ENCODE assay signal across 10 cellular contexts in the genomic region with DNA sequence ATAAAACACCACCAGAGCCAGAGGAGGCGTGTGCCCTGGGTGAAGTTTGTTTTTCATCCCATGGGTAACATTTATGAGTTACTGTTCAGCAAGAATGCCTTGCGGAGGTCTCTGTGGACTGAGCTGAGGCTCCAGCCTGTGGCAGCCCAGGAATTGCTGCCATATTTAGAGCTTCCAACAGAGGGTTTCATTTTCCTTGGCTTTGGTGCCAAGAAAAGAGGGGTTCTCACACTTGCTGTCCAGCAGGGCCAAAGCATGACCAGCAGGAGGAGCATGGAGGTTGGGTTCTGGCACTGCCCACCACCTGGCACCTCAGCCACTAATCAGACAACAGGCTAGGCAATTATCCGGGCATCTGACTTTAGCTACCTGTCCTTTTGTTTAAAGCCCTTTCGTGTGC. TPM values are rescaled to one million over a fixed set of nuclear protein-coding genes. Genes with fewer than 3 reads are reported as not detected.
A peak's percentile ranks its signal among the peaks of the same experiment; 100 is the strongest.
DNase-seq lines count a peak whose midpoint lies in the region; ATAC-seq, FAIRE-seq and TF ChIP-seq lines count a peak whose summit lies in the region.
"Had no signal": no experiment of that assay in that cellular context is flagged by ENCODE, and none has a peak within 500 bp of the region (broad histone marks: within the 10 kb centered on the region; RNA-seq: fewer than 3 reads in every experiment).

No MANE protein-coding gene starts in this region.

- ATAC-seq in right cardiac atrium = no peak
- ATAC-seq in esophagus mucosa = no peak
- ATAC-seq: activated T-cell treated with anti-CD3 and anti-CD28 coated beads, Interleukin-2, amount 50 U/mL, for 4 hours had no signal

- TF ChIP-seq CTCF in astrocyte (IDR thresholded peaks at IDR 0.05; ENCODE audit: insufficient read depth, low read depth, low read length) (no peak), suprapubic skin (IDR thresholded peaks at IDR 0.05) (no peak)

- no peaks in the 10 kb centered on the region for H3K36me3 ChIP-seq in astrocyte (ENCODE audit: insufficient read depth, low read length)
- no peaks in the 10 kb centered on the region for H3K36me3 ChIP-seq in suprapubic skin

- no peak overlapping the region for H3K4me3 Mint-ChIP-seq in astrocyte (ENCODE audit: unreplicated experiment)
- H3K4me3 Mint-ChIP-seq: activated T-cell treated with anti-CD3 and anti-CD28 coated beads, Interleukin-2, amount 50 U/mL, for 4 hours had no signal

- H3K4me3 ChIP-seq in astrocyte (ENCODE audit: insufficient read depth, low read depth, low read length) (no peak overlapping the region), right cardiac atrium (ENCODE audit: low read length) (no peak overlapping the region), suprapubic skin (no peak overlapping the region)
- H3K4me3 ChIP-seq: SK-N-MC had no signal

- H4K20me1 ChIP-seq in astrocyte (ENCODE audit: insufficient read depth, low read length) = no peaks in the 10 kb centered on the region

- peaks cover 67% of the 10 kb centered on the region for H3K4me1 Mint-ChIP-seq in astrocyte (ENCODE audit: low read depth, unreplicated experiment)

- H3K27ac ChIP-seq in astrocyte (ENCODE audit: low read depth, low read length) = peak overlapping the region; percentile 79
- H3K27ac ChIP-seq in right cardiac atrium (ENCODE audit: low read length) = peak overlapping the region; percentile 87
- peak overlapping the region; percentile 70 for H3K27ac ChIP-seq in suprapubic skin

- H2AFZ ChIP-seq in astrocyte (ENCODE audit: low read depth, low read length) = no peak overlapping the region

- DNase-seq in HCEC 1CT (peak; percentile 60), astrocyte (ENCODE audit: low read depth) (no peak), right cardiac atrium (peak in 2 of 3 donors; percentile 31 to 62), suprapubic skin (ENCODE audit: low spot score in 2 of 2) (peak in 1 of 2 donors; percentile 54), mesenteric fat pad (ENCODE audit: low spot score) (no peak), AG20443 (ENCODE audit: low spot score) (no peak), T-helper 2 cell (no peak)
- DNase-seq: activated T-cell treated with anti-CD3 and anti-CD28 coated beads, Interleukin-2, amount 50 U/mL, for 4 hours had no signal

- no peaks in the 10 kb centered on the region for H3K27me3 Mint-ChIP-seq in astrocyte (ENCODE audit: low read depth, unreplicated experiment)

- H3K9me3 ChIP-seq in astrocyte (ENCODE audit: insufficient read depth, low read depth, low read length) (no peaks in the 10 kb centered on the region), right cardiac atrium (ENCODE audit: control insufficient read depth, low read length) (no peaks in the 10 kb centered on the region), suprapubic skin (no peaks in the 10 kb centered on the region)

- H3K4me1 ChIP-seq in astrocyte (ENCODE audit: insufficient read depth, low read length) = peaks cover 56% of the 10 kb centered on the region
- peaks cover 70% of the 10 kb centered on the region for H3K4me1 ChIP-seq in right cardiac atrium (ENCODE audit: control insufficient read depth, insufficient read depth, low read length)
- peaks cover 93% of the 10 kb centered on the region for H3K4me1 ChIP-seq in suprapubic skin

- TF ChIP-seq POLR2A in suprapubic skin (IDR thresholded peaks at IDR 0.05) = no peak

- peak overlapping the region; percentile 80 for H3K4me2 ChIP-seq in astrocyte (ENCODE audit: low read length)

- H3K36me3 Mint-ChIP-seq in astrocyte (ENCODE audit: low read depth, unreplicated experiment) = no peaks in the 10 kb centered on the region

- peak overlapping the region; percentile 99 for H3K27ac Mint-ChIP-seq in astrocyte (ENCODE audit: unreplicated experiment)

- H3K9ac ChIP-seq in astrocyte (ENCODE audit: low read length) = no peak overlapping the region

- intact Hi-C loops in right cardiac atrium (cut with DNase I) = no loop called here

- no peaks in the 10 kb centered on the region for H3K9me3 Mint-ChIP-seq in astrocyte (ENCODE audit: unreplicated experiment)
- H3K9me3 Mint-ChIP-seq: activated T-cell treated with anti-CD3 and anti-CD28 coated beads, Interleukin-2, amount 50 U/mL, for 4 hours had no signal

- WGBS in right cardiac atrium = 71% methylated on average over 4 of the region's 4 CpGs
- WGBS in suprapubic skin = 86% methylated on average over 4 of the region's 4 CpGs

- H3K79me2 ChIP-seq in astrocyte (ENCODE audit: insufficient read depth, low read length) = no peaks in the 10 kb centered on the region

- no peaks in the 10 kb centered on the region for H3K27me3 ChIP-seq in astrocyte (ENCODE audit: insufficient read depth, low read length)
- H3K27me3 ChIP-seq in right cardiac atrium (ENCODE audit: control insufficient read depth, insufficient read depth) = no peaks in the 10 kb centered on the region
- no peaks in the 10 kb centered on the region for H3K27me3 ChIP-seq in suprapubic skin

- no peak for FAIRE-seq in astrocyte (lab: Jason Lieb, UNC)

- no peak for TF ChIP-seq EP300 in suprapubic skin (IDR thresholded peaks at IDR 0.05)

RNA-seq across cellular contexts. Expression of a gene that starts 36.7 kb away (rescaled TPM):
- total RNA-seq in astrocyte = 42.8 and 42.9 TPM in 2 replicates
- total RNA-seq in right cardiac atrium = 100 to 1,000 TPM; 210 to 340 (median 268) TPM
- 149 TPM for polyA plus RNA-seq in right cardiac atrium
- total RNA-seq in suprapubic skin = 100 to 1,000 TPM; 110 to 271 (median 142) TPM
- 717 TPM for total RNA-seq in mesenteric fat pad
- total RNA-seq in esophagus mucosa = 89.5 TPM

Comparison
In these comparisons a context has a peak if more than half of its experiments do, and no peak if none do; other contexts are left out.
1. DNase-seq: peak in HCEC 1CT (single experiment) and right cardiac atrium (2 of 3); none in astrocyte (single experiment), mesenteric fat pad (single experiment), AG20443 (single experiment) and T-helper 2 cell (0 of 5).
2. Peak in every context shown above with its lines, with median percentiles within 50 percentile points of each other: H3K27ac ChIP-seq.